In the genomic region with DNA sequence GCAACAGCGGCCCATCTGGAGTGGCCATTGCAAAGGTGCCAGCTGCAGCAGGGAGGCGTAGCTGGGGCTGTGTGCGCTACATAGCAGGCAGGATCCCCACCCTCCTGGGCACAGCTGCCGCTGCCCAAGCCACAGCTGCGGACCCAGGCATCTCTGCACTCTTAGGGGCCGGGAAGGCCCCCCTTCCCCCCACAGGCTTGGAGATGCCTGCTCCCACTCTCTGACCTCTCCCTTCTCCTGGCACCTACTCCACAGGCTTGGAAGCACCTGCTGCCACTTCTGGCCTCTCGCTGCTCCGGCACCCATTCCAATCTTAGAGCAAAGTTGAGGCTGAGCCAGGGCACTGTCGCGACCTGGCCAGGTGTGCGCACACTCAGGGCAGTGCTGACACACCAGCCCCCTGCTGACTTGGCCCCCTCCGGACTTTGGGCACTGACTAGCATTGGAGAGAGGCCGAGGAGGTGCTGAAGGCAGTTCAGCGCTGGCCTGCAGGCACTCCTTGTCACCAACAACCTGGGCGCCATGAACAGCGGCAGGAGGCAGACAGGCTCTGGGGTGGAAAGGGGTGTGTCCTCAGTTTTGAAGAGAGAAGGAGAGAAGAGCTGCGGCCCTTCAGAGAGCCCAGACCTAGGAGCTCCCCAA, we compare ENCODE assay signal across 1 cellular context.
TF ChIP-seq lines count a peak whose summit lies in the region.

No MANE protein-coding gene starts in this region.

TF ChIP-seq in HepG2, 621 proteins besides CTCF, POLR2A, EP300 and RAD21:
- TF ChIP-seq ZNF569 (CRISPR knock-in tag; IDR thresholded peaks at IDR 0.05; ENCODE audit: borderline replicate concordance) = no peak
- no peak for TF ChIP-seq DMAP1 (CRISPR knock-in tag; IDR thresholded peaks at IDR 0.05)
